In genomic region chr6:15335916-15336315, GRCh38 we compare ENCODE assay signal across 1 cellular context.
TF ChIP-seq lines count a peak whose summit lies in the region.

No MANE protein-coding gene starts in this region.

TF ChIP-seq in K562, 482 proteins besides CTCF, POLR2A, EP300 and RAD21 (continued from another document):
- TF ChIP-seq ARID3A (IDR thresholded peaks at IDR 0.05; ENCODE audit: borderline replicate concordance, low read depth, low read length): no peak
- no peak for TF ChIP-seq SAFB2 (IDR thresholded peaks at IDR 0.05; ENCODE audit: borderline replicate concordance, low read depth, low read length, severe bottlenecking)
